Comparison of ENCODE assay signal across 8 cellular contexts in genomic region chr21:29299046-29299905, GRCh38. TPM values are rescaled to one million over a fixed set of nuclear protein-coding genes. Genes with fewer than 3 reads are reported as not detected.
DNase-seq lines count a peak whose midpoint lies in the region; ATAC-seq and TF ChIP-seq lines count a peak whose summit lies in the region.

No MANE protein-coding gene starts in this region.

- H3K9me3 ChIP-seq in right lobe of liver = no peaks in the 10 kb centered on the region

- no peaks in the 10 kb centered on the region for H3K36me3 ChIP-seq in right lobe of liver

- peak; percentile 57 to 73 (median 66) for ATAC-seq in right lobe of liver

- TF ChIP-seq POLR2A in right lobe of liver (IDR thresholded peaks at IDR 0.05) = no peak

- H3K4me3 ChIP-seq in HFF-Myc (replicated peaks; ENCODE audit: low read depth, low read length) (peak overlapping the region; percentile 92), right lobe of liver (peak overlapping the region; percentile 51 to 73 (median 69))

- TF ChIP-seq CTCF in HFF-Myc (IDR thresholded peaks at IDR 0.05; ENCODE audit: low read depth, low read length, missing control alignments) (no peak), right lobe of liver (IDR thresholded peaks at IDR 0.05) (peak in 1 of 4 donors; percentile 3), GM13976 (IDR thresholded peaks at IDR 0.05; ENCODE audit: borderline replicate concordance, control extremely low read depth, extremely low read depth, insufficient read depth, missing control alignments) (no peak)

- no peaks in the 10 kb centered on the region for H3K27me3 ChIP-seq in right lobe of liver

- 0% methylated on average over 10 of the region's 75 CpGs for WGBS in right lobe of liver (ENCODE audit: insufficient coverage, low coverage, low lambda C conversion rate, missing lambda C conversion rate)

- peak; percentile 84 for DNase-seq in GM03348 (ENCODE audit: low spot score)
- DNase-seq in HFF-Myc (ENCODE audit: extremely low read depth, low read depth) = no peak
- peak; percentile 39 for DNase-seq in NCI-H2107 (lab: John Stamatoyannopoulos, UW)
- DNase-seq in activated CD4-positive, alpha-beta T cell treated with anti-CD3 and anti-CD28 coated beads, Interleukin-2, amount 50 U/mL, for 1 hour = peak; percentile 69
- DNase-seq in dedifferentiated amniotic fluid mesenchymal stem cell (ENCODE audit: extremely low spot score) = peak; percentile 49
- DNase-seq in right lobe of liver = peak; percentile 69 to 80 (median 71)
- peak; percentile 78 for DNase-seq in stimulated activated CD4-positive, alpha-beta T cell treated with anti-CD3 and anti-CD28 coated beads, Interleukin-4, amount 100 ng/mL, for 1 hour
- DNase-seq in GM13976 (ENCODE audit: low spot score) = no peak

- peaks cover 0 to 45% (median 13%) of the 10 kb centered on the region in 4 donors for H3K4me1 ChIP-seq in right lobe of liver

- in situ Hi-C loops in GM13976 (cut with MboI; ENCODE audit: low sequenced_read_pairs, unreplicated experiment) = no loop called here

- intact Hi-C loops in right lobe of liver (cut with DNase I) = no loop called here

- peak overlapping the region; percentile 89 to 98 (median 95) for H3K27ac ChIP-seq in right lobe of liver

RNA-seq across cellular contexts. Expression of gene BACH1, which starts 0.6 kb away (rescaled TPM):
- 10 to 100 TPM; 22.7 to 57.5 (median 27.2) TPM for total RNA-seq in right lobe of liver

Comparison
In these comparisons a context has a peak if more than half of its experiments do, and no peak if none do; other contexts are left out.
1. DNase-seq: peak in GM03348 (single experiment), NCI-H2107 (single experiment), activated CD4-positive, alpha-beta T cell treated with anti-CD3 and anti-CD28 coated beads, Interleukin-2, amount 50 U/mL, for 1 hour (single experiment), dedifferentiated amniotic fluid mesenchymal stem cell (single experiment), right lobe of liver (3 of 3) and stimulated activated CD4-positive, alpha-beta T cell treated with anti-CD3 and anti-CD28 coated beads, Interleukin-4, amount 100 ng/mL, for 1 hour (single experiment); none in HFF-Myc (single experiment) and GM13976 (single experiment).